18 cellular contexts compared by ENCODE assay signal in the genomic region with DNA sequence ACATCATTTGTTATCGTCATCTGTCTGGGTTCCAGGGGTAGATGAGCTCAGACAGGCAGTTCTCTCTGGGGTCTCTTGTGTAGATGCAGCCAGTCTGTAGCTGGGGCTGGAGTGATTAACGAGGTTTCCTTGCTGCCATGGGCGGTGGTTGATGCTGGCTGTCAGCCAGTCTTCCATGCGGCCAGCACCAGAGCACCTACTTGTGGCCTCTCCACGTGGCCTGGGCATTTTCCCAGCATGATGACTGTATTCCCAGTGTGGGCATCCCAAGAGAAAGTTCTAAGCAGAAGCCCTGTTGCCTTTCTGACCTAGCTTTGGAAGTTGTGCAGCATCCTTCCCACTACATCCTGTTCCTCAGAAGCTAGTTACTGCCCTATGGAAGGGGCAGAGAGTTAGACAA. TPM values are rescaled to one million over a fixed set of nuclear protein-coding genes. Genes with fewer than 3 reads are reported as not detected.
A peak's percentile ranks its signal among the peaks of the same experiment; 100 is the strongest.
DNase-seq lines count a peak whose midpoint lies in the region; ATAC-seq and TF ChIP-seq lines count a peak whose summit lies in the region.
"Had no signal": no experiment of that assay in that cellular context is flagged by ENCODE, and none has a peak within 500 bp of the region (broad histone marks: within the 10 kb centered on the region; RNA-seq: fewer than 3 reads in every experiment).

No MANE protein-coding gene starts in this region.

- ATAC-seq in left lung (peak; percentile 64), HG02798 (IDR thresholded peaks at IDR 0.05; ENCODE audit: poor library complexity, unreplicated experiment) (no peak)
- ATAC-seq: naive thymus-derived CD8-positive, alpha-beta T cell; PC-3 had no signal

- CTCF ChIA-PET in HEK293 (lab: Yijun Ruan, JAX), result interaction anchor here (0.5 to 1.6 kb wide), 2 partner anchors 14 to 1749 kb away, joined by 3 to 10 read pairs; no protein-coding TSS in a partner anchor

- H3K27me3 ChIP-seq in colonic mucosa, result no peaks in the 10 kb centered on the region
- H3K27me3 ChIP-seq in left lung, result no peaks in the 10 kb centered on the region
- H3K27me3 ChIP-seq: testis had no signal

- H3K27ac ChIP-seq in HEK293 (ENCODE audit: extremely low read depth, low read depth, low read length) (no peak overlapping the region), colonic mucosa (no peak overlapping the region), left lung (no peak overlapping the region)
- H3K27ac ChIP-seq: HL-60, testis had no signal

- H3K9me3 ChIP-seq in HEK293 (ENCODE audit: control insufficient read depth, insufficient read depth, low read depth, low read length), result no peaks in the 10 kb centered on the region
- no peaks in the 10 kb centered on the region for H3K9me3 ChIP-seq in colonic mucosa
- H3K9me3 ChIP-seq in left lung, result no peaks in the 10 kb centered on the region
- H3K9me3 ChIP-seq: testis had no signal

- H3K4me1 ChIP-seq in HEK293 (ENCODE audit: control insufficient read depth, insufficient read depth, low read length) (no peaks in the 10 kb centered on the region), colonic mucosa (no peaks in the 10 kb centered on the region), left lung (no peaks in the 10 kb centered on the region)
- H3K4me1 ChIP-seq: testis had no signal

- no peak for TF ChIP-seq CTCF in AG10803 (conservative IDR thresholded peaks at IDR 0.05; ENCODE audit: low read length)
- no peak for TF ChIP-seq CTCF in HEK293 (tag by site-specific recombination; IDR thresholded peaks at IDR 0.05)
- no peak for TF ChIP-seq CTCF in colonic mucosa (IDR thresholded peaks at IDR 0.05)
- no peak for TF ChIP-seq CTCF in left lung (IDR thresholded peaks at IDR 0.05)

- intact Hi-C loops in colonic mucosa (cut with DNase I) (no loop called here), left lung (cut with DNase I) (no loop called here)

- DNase-seq in AG10803 (ENCODE audit: low read depth) (peak; percentile 40), colonic mucosa (peak; percentile 34), left lung (peak in 1 of 2 donors; percentile 52), foreskin melanocyte (no peak), pons (ENCODE audit: low spot score) (no peak)
- no peak for DNase-seq in stimulated activated CD4-positive, alpha-beta T cell treated with anti-CD3 and anti-CD28 coated beads, Interleukin-2, amount 100 ng/mL, for 48 hours
- DNase-seq: activated effector memory CD4-positive, alpha-beta T cell treated with anti-CD3 and anti-CD28 coated beads, Interleukin-2, amount 50 U/mL, for 16 hours; DMS153; erythroblast; hypothalamus; naive thymus-derived CD8-positive, alpha-beta T cell; NCI-H1694; NCI-H524; PC-3; testis had no signal

- H3K9ac ChIP-seq in colonic mucosa (ENCODE audit: low read depth in 2 of 2, low read length in 2 of 2), result no peak overlapping the region

- POLR2A ChIA-PET in HEK293 (lab: Yijun Ruan, JAX), result interaction anchor here (0.7 kb wide), 1 partner anchor 11 kb away, joined by 3 read pairs; a partner anchor contains a TSS

- H3K36me3 ChIP-seq in HEK293 (ENCODE audit: control insufficient read depth in 2 of 2, insufficient read depth in 1 of 2, low read length in 2 of 2) (peaks cover 9 to 71% of the 10 kb centered on the region in 2 experiments), colonic mucosa (peaks cover 23% of the 10 kb centered on the region), left lung (peaks cover 3 to 80% of the 10 kb centered on the region in 2 donors)

- no peak overlapping the region for H3K4me3 ChIP-seq in AG10803 (ENCODE audit: low read length)
- no peak overlapping the region for H3K4me3 ChIP-seq in HEK293 (ENCODE audit: low read depth, low read length)
- no peak overlapping the region for H3K4me3 ChIP-seq in colonic mucosa
- no peak overlapping the region for H3K4me3 ChIP-seq in left lung
- H3K4me3 ChIP-seq: testis had no signal

TF ChIP-seq in HEK293, 187 proteins besides CTCF, POLR2A, EP300 and RAD21:
- no peak for TF ChIP-seq ZNF837 (tag by site-specific recombination; IDR thresholded peaks at IDR 0.05)
- 0 out of 2 replicates have a peak, but pooled peaks have one; percentile 25 for TF ChIP-seq ZIC2 (tag by site-specific recombination; IDR thresholded peaks at IDR 0.05)
- no peak for TF ChIP-seq ZNF76 (tag by site-specific recombination; IDR thresholded peaks at IDR 0.05; ENCODE audit: borderline replicate concordance, low read depth)
- no peak for TF ChIP-seq ZNF664 (tag by site-specific recombination; IDR thresholded peaks at IDR 0.05)
- peak; percentile 63; the same call in 1 of the 2 replicates for TF ChIP-seq SCRT1 (tag by site-specific recombination; IDR thresholded peaks at IDR 0.05; ENCODE audit: borderline replicate concordance)
- TF ChIP-seq, protein P1, sequence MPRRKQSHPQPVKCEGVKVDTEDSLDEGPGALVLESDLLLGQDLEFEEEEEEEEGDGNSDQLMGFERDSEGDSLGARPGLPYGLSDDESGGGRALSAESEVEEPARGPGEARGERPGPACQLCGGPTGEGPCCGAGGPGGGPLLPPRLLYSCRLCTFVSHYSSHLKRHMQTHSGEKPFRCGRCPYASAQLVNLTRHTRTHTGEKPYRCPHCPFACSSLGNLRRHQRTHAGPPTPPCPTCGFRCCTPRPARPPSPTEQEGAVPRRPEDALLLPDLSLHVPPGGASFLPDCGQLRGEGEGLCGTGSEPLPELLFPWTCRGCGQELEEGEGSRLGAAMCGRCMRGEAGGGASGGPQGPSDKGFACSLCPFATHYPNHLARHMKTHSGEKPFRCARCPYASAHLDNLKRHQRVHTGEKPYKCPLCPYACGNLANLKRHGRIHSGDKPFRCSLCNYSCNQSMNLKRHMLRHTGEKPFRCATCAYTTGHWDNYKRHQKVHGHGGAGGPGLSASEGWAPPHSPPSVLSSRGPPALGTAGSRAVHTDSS (tag by site-specific recombination; IDR thresholded peaks at IDR 0.05), result no peak

RNA-seq across cellular contexts. Expression of a gene that starts 10.8 kb away (rescaled TPM):
- total RNA-seq in colonic mucosa (10 to 100 TPM; 64.7 to 79.1 TPM), left lung (10 to 100 TPM; 37.6 to 44.2 TPM)

RNA-seq across cellular contexts. Expression of a gene that starts 57.7 kb away (rescaled TPM):
- total RNA-seq in colonic mucosa (10 to 100 TPM; 11.8 to 15.5 TPM), left lung (10 to 100 TPM; 16.9 to 18.7 TPM)

RNA-seq across cellular contexts. Expression of a gene that starts 57.8 kb away (rescaled TPM):
- total RNA-seq in colonic mucosa (1 to 10 TPM; 1.3 to 2.8 TPM), left lung (10 to 100 TPM in 1 of 2 donors, 1 to 10 TPM in 1; 7.5 to 13.8 TPM)

Comparison
In these comparisons a context has a peak if more than half of its experiments do, and no peak if none do; other contexts are left out.
1. DNase-seq: peak in AG10803 (single experiment) and colonic mucosa (single experiment); none in foreskin melanocyte (single experiment), stimulated activated CD4-positive, alpha-beta T cell treated with anti-CD3 and anti-CD28 coated beads, Interleukin-2, amount 100 ng/mL, for 48 hours (0 of 2) and pons (single experiment).